In the genomic region with DNA sequence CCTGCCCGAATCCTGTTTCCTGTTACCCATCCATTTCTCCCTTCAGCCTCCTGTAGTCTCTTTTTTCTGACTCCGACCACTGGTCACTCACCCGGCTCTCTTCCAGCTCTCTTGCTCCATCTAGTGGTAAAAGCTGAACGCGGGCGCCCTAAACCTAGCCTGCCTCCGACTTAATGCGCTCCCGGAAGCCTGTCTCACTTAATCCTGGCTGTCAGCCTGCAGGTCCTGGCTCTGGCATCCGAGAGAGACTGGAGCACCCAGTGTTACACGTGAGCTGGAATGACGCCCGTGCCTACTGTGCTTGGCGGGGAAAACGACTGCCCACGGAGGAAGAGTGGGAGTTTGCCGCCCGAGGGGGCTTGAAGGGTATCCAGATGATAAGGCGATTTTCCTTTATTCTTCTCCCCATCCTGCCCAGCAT, we compare ENCODE assay signal across 1 cellular context.
TF ChIP-seq lines count a peak whose summit lies in the region.

No MANE protein-coding gene starts in this region.

TF ChIP-seq in HepG2, 621 proteins besides CTCF, POLR2A, EP300 and RAD21 (continued from another document):
- TF ChIP-seq RXRB (CRISPR knock-in tag; IDR thresholded peaks at IDR 0.05; ENCODE audit: borderline replicate concordance), result peak; percentile 38; the same call in 1 of the 2 replicates
- TF ChIP-seq ZNF747 (CRISPR knock-in tag; IDR thresholded peaks at IDR 0.05; ENCODE audit: borderline replicate concordance), result no peak
- TF ChIP-seq ZNF501 (CRISPR knock-in tag; IDR thresholded peaks at IDR 0.05), result peak; percentile 38; the same call in 1 of the 2 replicates
- 0 out of 2 replicates have a peak, but pooled peaks have one; percentile 38 for TF ChIP-seq GATAD1 (CRISPR knock-in tag; IDR thresholded peaks at IDR 0.05)
- no peak for TF ChIP-seq ZNF432 (CRISPR knock-in tag; IDR thresholded peaks at IDR 0.05; ENCODE audit: borderline replicate concordance)
- peak; percentile 86 for TF ChIP-seq KDM3A (CRISPR knock-in tag; IDR thresholded peaks at IDR 0.05; ENCODE audit: low read depth)
- peak; percentile 82 for TF ChIP-seq XRCC5 (optimal IDR thresholded peaks at IDR 0.05; ENCODE audit: low read length)
- TF ChIP-seq ZFP36 (IDR thresholded peaks at IDR 0.05; ENCODE audit: borderline replicate concordance, low read depth, low read length, partially characterized antibody), result no peak
- TF ChIP-seq ZNF772 (CRISPR knock-in tag; IDR thresholded peaks at IDR 0.05), result no peak
- TF ChIP-seq ERF (CRISPR knock-in tag; IDR thresholded peaks at IDR 0.05), result 0 out of 2 replicates have a peak, but pooled peaks have one; percentile 30
- peak; percentile 40; the same call in 1 of the 2 replicates for TF ChIP-seq ELF1 (CRISPR knock-in tag; IDR thresholded peaks at IDR 0.05)
- no peak for TF ChIP-seq ZNF232 (CRISPR knock-in tag; IDR thresholded peaks at IDR 0.05; ENCODE audit: borderline replicate concordance)
- TF ChIP-seq, protein P1, sequence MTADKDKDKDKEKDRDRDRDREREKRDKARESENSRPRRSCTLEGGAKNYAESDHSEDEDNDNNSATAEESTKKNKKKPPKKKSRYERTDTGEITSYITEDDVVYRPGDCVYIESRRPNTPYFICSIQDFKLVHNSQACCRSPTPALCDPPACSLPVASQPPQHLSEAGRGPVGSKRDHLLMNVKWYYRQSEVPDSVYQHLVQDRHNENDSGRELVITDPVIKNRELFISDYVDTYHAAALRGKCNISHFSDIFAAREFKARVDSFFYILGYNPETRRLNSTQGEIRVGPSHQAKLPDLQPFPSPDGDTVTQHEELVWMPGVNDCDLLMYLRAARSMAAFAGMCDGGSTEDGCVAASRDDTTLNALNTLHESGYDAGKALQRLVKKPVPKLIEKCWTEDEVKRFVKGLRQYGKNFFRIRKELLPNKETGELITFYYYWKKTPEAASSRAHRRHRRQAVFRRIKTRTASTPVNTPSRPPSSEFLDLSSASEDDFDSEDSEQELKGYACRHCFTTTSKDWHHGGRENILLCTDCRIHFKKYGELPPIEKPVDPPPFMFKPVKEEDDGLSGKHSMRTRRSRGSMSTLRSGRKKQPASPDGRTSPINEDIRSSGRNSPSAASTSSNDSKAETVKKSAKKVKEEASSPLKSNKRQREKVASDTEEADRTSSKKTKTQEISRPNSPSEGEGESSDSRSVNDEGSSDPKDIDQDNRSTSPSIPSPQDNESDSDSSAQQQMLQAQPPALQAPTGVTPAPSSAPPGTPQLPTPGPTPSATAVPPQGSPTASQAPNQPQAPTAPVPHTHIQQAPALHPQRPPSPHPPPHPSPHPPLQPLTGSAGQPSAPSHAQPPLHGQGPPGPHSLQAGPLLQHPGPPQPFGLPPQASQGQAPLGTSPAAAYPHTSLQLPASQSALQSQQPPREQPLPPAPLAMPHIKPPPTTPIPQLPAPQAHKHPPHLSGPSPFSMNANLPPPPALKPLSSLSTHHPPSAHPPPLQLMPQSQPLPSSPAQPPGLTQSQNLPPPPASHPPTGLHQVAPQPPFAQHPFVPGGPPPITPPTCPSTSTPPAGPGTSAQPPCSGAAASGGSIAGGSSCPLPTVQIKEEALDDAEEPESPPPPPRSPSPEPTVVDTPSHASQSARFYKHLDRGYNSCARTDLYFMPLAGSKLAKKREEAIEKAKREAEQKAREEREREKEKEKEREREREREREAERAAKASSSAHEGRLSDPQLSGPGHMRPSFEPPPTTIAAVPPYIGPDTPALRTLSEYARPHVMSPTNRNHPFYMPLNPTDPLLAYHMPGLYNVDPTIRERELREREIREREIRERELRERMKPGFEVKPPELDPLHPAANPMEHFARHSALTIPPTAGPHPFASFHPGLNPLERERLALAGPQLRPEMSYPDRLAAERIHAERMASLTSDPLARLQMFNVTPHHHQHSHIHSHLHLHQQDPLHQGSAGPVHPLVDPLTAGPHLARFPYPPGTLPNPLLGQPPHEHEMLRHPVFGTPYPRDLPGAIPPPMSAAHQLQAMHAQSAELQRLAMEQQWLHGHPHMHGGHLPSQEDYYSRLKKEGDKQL (CRISPR knock-in tag; IDR thresholded peaks at IDR 0.05; ENCODE audit: low read depth), result no peak
- TF ChIP-seq CEBPG (CRISPR knock-in tag; IDR thresholded peaks at IDR 0.05), result no peak
